15 cellular contexts compared by ENCODE assay signal in genomic region chr5:52598954-52599353, GRCh38.
A peak's percentile ranks its signal among the peaks of the same experiment; 100 is the strongest.
DNase-seq lines count a peak whose midpoint lies in the region; ATAC-seq and TF ChIP-seq lines count a peak whose summit lies in the region.
"Had no signal": no experiment of that assay in that cellular context is flagged by ENCODE, and none has a peak within 500 bp of the region (broad histone marks: within the 10 kb centered on the region; RNA-seq: fewer than 3 reads in every experiment).

No MANE protein-coding gene starts in this region.

- H3K27me3 ChIP-seq in A673 (replicated peaks; ENCODE audit: insufficient read depth, low read depth, low read length, poor library complexity), result no peaks in the 10 kb centered on the region
- H3K27me3 ChIP-seq: SJCRH30 had no signal

- H3K4me1 ChIP-seq in mucosa of descending colon (ENCODE audit: low read depth) (no peaks in the 10 kb centered on the region), A673 (ENCODE audit: insufficient read depth, low read length, poor library complexity, severe bottlenecking) (no peaks in the 10 kb centered on the region)
- H3K4me1 ChIP-seq: SJCRH30 had no signal

- no TSS peak for BruUV-seq in A673 (replicated peaks; lab: Mats Ljungman, UMichigan)

- CTCF ChIA-PET in A673 (lab: Charles Lee) (interaction anchor here (0.5 kb wide), 1 partner anchor 248 kb away, joined by 3 read pairs; no protein-coding TSS in a partner anchor), GM10248 (lab: Yijun Ruan, JAX) (no interaction called here)

- H3K36me3 ChIP-seq in mucosa of descending colon (ENCODE audit: low read depth) (no peaks in the 10 kb centered on the region), A673 (ENCODE audit: insufficient read depth, low read length, poor library complexity, severe bottlenecking) (no peaks in the 10 kb centered on the region)
- H3K36me3 ChIP-seq: SJCRH30 had no signal

- H3K27ac ChIP-seq in A673 (ENCODE audit: low read depth, low read length, poor library complexity, severe bottlenecking), result no peak overlapping the region
- H3K27ac ChIP-seq: RWPE1, SJCRH30 had no signal

- intact Hi-C loops in mucosa of descending colon (cut with DNase I, micrococcal nuclease), result no loop called here
- intact Hi-C loops in A673 (cut with micrococcal nuclease; ENCODE audit: unreplicated experiment), result no loop called here

- peak; percentile 6 for DNase-seq in NCI-H2171 treated with DMSO at 0.1 percent for 48 hours (lab: John Stamatoyannopoulos, UW)
- no peak for DNase-seq in NCI-H2171 (lab: John Stamatoyannopoulos, UW)
- DNase-seq in NCI-H2227 treated with DMSO at 0.1 percent for 48 hours (lab: John Stamatoyannopoulos, UW), result peak; percentile 61
- no peak for DNase-seq in mucosa of descending colon
- no peak for DNase-seq in A673 (ENCODE audit: low spot score)
- no peak for DNase-seq in GM10248 (ENCODE audit: extremely low spot score)
- DNase-seq: C1 segment of cervical spinal cord, HCEC 1CT, MV-4-11, NCI-H526 treated with DMSO at 0.1 percent for 48 hours, PC-3, SJCRH30 had no signal

- POLR2A ChIA-PET in A673 (lab: Charles Lee; ENCODE audit: low non-redundant PET), result no interaction called here
- POLR2A ChIA-PET in GM10248 (lab: Yijun Ruan, JAX), result no interaction called here

- no peak overlapping the region for H3K4me3 ChIP-seq in mucosa of descending colon
- no peak overlapping the region for H3K4me3 ChIP-seq in A673 (ENCODE audit: low read depth, low read length, poor library complexity, severe bottlenecking)
- H3K4me3 ChIP-seq: GM12878, SJCRH30 had no signal

- ATAC-seq in mucosa of descending colon, result peak; percentile 12
- ATAC-seq in HG03045 (IDR thresholded peaks at IDR 0.05; ENCODE audit: unreplicated experiment), result no peak
- ATAC-seq: GM12878, PC-3 had no signal

- no peak for TF ChIP-seq CTCF in mucosa of descending colon (IDR thresholded peaks at IDR 0.05)
- no peak for TF ChIP-seq CTCF in A673 (conservative IDR thresholded peaks at IDR 0.05; ENCODE audit: low read depth, low read length)
- no peak for TF ChIP-seq CTCF in GM10248 (IDR thresholded peaks at IDR 0.05; ENCODE audit: control extremely low read depth, extremely low read depth, low read depth, missing control alignments)

- H3K9me3 ChIP-seq in mucosa of descending colon, result no peaks in the 10 kb centered on the region
- H3K9me3 ChIP-seq in A673 (ENCODE audit: low read depth, low read length, poor library complexity, severe bottlenecking), result no peaks in the 10 kb centered on the region
- H3K9me3 ChIP-seq: SJCRH30 had no signal

Comparison
In these comparisons a context has a peak if more than half of its experiments do, and no peak if none do; other contexts are left out.
1. DNase-seq: peak in NCI-H2171 treated with DMSO at 0.1 percent for 48 hours (single experiment) and NCI-H2227 treated with DMSO at 0.1 percent for 48 hours (single experiment); none in NCI-H2171 (single experiment), mucosa of descending colon (0 of 3), A673 (single experiment) and GM10248 (single experiment).